ENCODE assay signal across 20 cellular contexts in the genomic region with DNA sequence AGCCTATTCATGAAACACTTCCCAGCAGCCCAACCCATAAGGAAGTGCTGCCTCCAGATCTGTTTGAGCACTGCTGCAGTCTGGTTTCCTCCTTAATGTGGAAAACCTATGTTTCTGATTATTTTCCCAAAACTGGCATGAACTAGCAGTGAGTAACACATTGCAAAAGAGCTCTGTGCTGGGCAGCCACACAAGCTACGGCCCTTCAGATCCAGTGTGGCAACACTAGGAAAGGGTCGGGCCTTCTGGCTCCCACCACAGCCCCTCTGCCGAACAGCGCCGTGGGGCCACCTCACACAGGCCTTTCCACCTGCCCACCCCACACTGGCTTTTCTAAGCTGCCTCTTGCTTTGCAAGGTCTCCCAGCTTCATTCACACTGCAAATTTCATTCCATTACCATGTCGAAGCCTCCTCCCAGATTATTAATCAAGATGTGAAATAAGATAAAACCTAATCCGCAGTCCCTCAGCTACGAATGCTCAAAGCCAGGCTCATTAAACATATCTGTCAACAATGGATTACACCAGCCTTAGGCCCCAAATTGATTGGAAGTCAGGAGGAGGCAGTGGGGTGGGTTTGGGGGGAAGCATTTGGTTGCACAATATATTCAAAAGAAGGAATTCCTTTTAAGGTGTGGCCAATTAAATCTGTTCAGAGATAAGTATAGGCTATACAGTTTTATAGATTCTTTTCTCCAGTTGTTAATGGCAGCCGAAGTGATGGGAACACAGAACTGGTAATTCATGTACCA.
A peak's percentile ranks its signal among the peaks of the same experiment; 100 is the strongest.
DNase-seq lines count a peak whose midpoint lies in the region; ATAC-seq and TF ChIP-seq lines count a peak whose summit lies in the region.
"Had no signal": no experiment of that assay in that cellular context is flagged by ENCODE, and none has a peak within 500 bp of the region (broad histone marks: within the 10 kb centered on the region; RNA-seq: fewer than 3 reads in every experiment).

No MANE protein-coding gene starts in this region.

- H3K36me3 ChIP-seq in hepatocyte (replicated peaks; ENCODE audit: insufficient read depth, low read depth) = no peaks in the 10 kb centered on the region
- H3K36me3 ChIP-seq: adrenal gland, gastrocnemius medialis had no signal

- H3K9me3 Mint-ChIP-seq in stimulated activated memory B cell treated with anti-CD40 and anti-IgM and Interleukin-4, amounts not matched to agents 10 μg/mL and 1 μg/mL and 100 μg/mL, for 72 hours = no peaks in the 10 kb centered on the region
- H3K9me3 Mint-ChIP-seq: activated T-helper 1 cell treated with anti-CD3 and anti-CD28 coated beads, Interleukin-12 subunit alpha, Interleukin-12 subunit beta, Interleukin-2, Interleukin-4 antibody, amounts not matched to agents 30 ng/mL and 10 ng/mL and 1 ng/mL, durations not matched to agents 14 hours and 24 hours and 36 hours; dendritic cell treated with granulocyte-macrophage colony-stimulating factor and Interleukin-4, amounts not matched to agents 40 ng/mL and 50 ng/mL, for 4 days had no signal

- H3K79me2 ChIP-seq in hepatocyte = no peaks in the 10 kb centered on the region

- H3K9me2 ChIP-seq in hepatocyte (replicated peaks; ENCODE audit: insufficient read depth) = no peaks in the 10 kb centered on the region

- H3K27ac ChIP-seq in hepatocyte = no peak overlapping the region
- H3K27ac ChIP-seq: adrenal gland, gastrocnemius medialis, testis had no signal

- no peak overlapping the region for H3K4me2 ChIP-seq in hepatocyte

- TF ChIP-seq CTCF in hepatocyte (IDR thresholded peaks at IDR 0.05; ENCODE audit: poor library complexity) = no peak

- H3K4me1 Mint-ChIP-seq in stimulated activated memory B cell treated with anti-CD40 and anti-IgM and Interleukin-4, amounts not matched to agents 10 μg/mL and 1 μg/mL and 100 μg/mL, for 72 hours = peaks cover 8% of the 10 kb centered on the region
- H3K4me1 Mint-ChIP-seq: CD14-positive monocyte had no signal

- DNase-seq in GM04504 (ENCODE audit: low read depth) = peak; percentile 57
- DNase-seq in amniotic epithelial cell (ENCODE audit: low read depth) = peak; percentile 92
- peak; percentile 25 for DNase-seq in hepatocyte (ENCODE audit: low spot score)
- no peak for DNase-seq in NCI-H2029 treated with DMSO at 0.1 percent for 48 hours (lab: John Stamatoyannopoulos, UW)
- DNase-seq: activated CD4-positive, alpha-beta T cell treated with anti-CD3 and anti-CD28 coated beads, Interleukin-2, amount 50 U/mL, for 4 hours; adrenal gland; gastrocnemius medialis; midbrain; MM.1S; NCI-H2107; NK-92 treated with Interleukin-12 subunit alpha and Interleukin-12 subunit beta, amount 100 ng/mL, for 24 hours; SHP77 treated with DMSO at 0.1 percent for 48 hours; testis had no signal

- peaks cover 3% of the 10 kb centered on the region for H3K27me3 ChIP-seq in hepatocyte
- H3K27me3 ChIP-seq: adrenal gland, gastrocnemius medialis, testis had no signal

- peak; percentile 14 for ATAC-seq in stimulated activated memory B cell treated with anti-CD40 and anti-IgM and Interleukin-4, amounts not matched to agents 10 μg/mL and 1 μg/mL and 100 μg/mL, for 72 hours
- ATAC-seq in HG03175 (IDR thresholded peaks at IDR 0.05; ENCODE audit: unreplicated experiment) = no peak
- no peak for ATAC-seq in HG02852 (IDR thresholded peaks at IDR 0.05; ENCODE audit: unreplicated experiment)
- no peak for ATAC-seq in HG03139 (IDR thresholded peaks at IDR 0.05; ENCODE audit: unreplicated experiment)
- ATAC-seq: gastrocnemius medialis had no signal

- peaks cover 6% of the 10 kb centered on the region for H3K4me1 ChIP-seq in hepatocyte (ENCODE audit: insufficient read depth)
- H3K4me1 ChIP-seq: adrenal gland, gastrocnemius medialis, testis had no signal

- no peak overlapping the region for H3K4me3 Mint-ChIP-seq in stimulated activated memory B cell treated with anti-CD40 and anti-IgM and Interleukin-4, amounts not matched to agents 10 μg/mL and 1 μg/mL and 100 μg/mL, for 72 hours
- H3K4me3 Mint-ChIP-seq: activated T-helper 1 cell treated with anti-CD3 and anti-CD28 coated beads, Interleukin-12 subunit alpha, Interleukin-12 subunit beta, Interleukin-2, Interleukin-4 antibody, amounts not matched to agents 30 ng/mL and 10 ng/mL and 1 ng/mL, durations not matched to agents 14 hours and 24 hours and 36 hours; CD14-positive monocyte; dendritic cell treated with granulocyte-macrophage colony-stimulating factor and Interleukin-4, amounts not matched to agents 40 ng/mL and 50 ng/mL, for 4 days had no signal

- H2AFZ ChIP-seq in hepatocyte = no peak overlapping the region

- H4K20me1 ChIP-seq in hepatocyte (ENCODE audit: insufficient read depth, poor library complexity, severe bottlenecking) = no peaks in the 10 kb centered on the region

- no peaks in the 10 kb centered on the region for H3K36me3 Mint-ChIP-seq in stimulated activated memory B cell treated with anti-CD40 and anti-IgM and Interleukin-4, amounts not matched to agents 10 μg/mL and 1 μg/mL and 100 μg/mL, for 72 hours
- H3K36me3 Mint-ChIP-seq: CD14-positive monocyte had no signal

- H3K4me3 ChIP-seq in hepatocyte = no peak overlapping the region
- H3K4me3 ChIP-seq: adrenal gland, gastrocnemius medialis, testis had no signal

- WGBS in hepatocyte (ENCODE audit: low lambda C conversion rate, missing lambda C conversion rate) = 56% methylated on average over 9 of the region's 9 CpGs

- H3K27me3 Mint-ChIP-seq in stimulated activated memory B cell treated with anti-CD40 and anti-IgM and Interleukin-4, amounts not matched to agents 10 μg/mL and 1 μg/mL and 100 μg/mL, for 72 hours = peaks cover 5% of the 10 kb centered on the region

- no peaks in the 10 kb centered on the region for H3K9me3 ChIP-seq in hepatocyte (ENCODE audit: low read depth)
- H3K9me3 ChIP-seq: adrenal gland, gastrocnemius medialis, testis had no signal

- H3K27ac Mint-ChIP-seq in stimulated activated memory B cell treated with anti-CD40 and anti-IgM and Interleukin-4, amounts not matched to agents 10 μg/mL and 1 μg/mL and 100 μg/mL, for 72 hours = no peak overlapping the region
- H3K27ac Mint-ChIP-seq: activated T-helper 1 cell treated with anti-CD3 and anti-CD28 coated beads, Interleukin-12 subunit alpha, Interleukin-12 subunit beta, Interleukin-2, Interleukin-4 antibody, amounts not matched to agents 30 ng/mL and 10 ng/mL and 1 ng/mL, durations not matched to agents 14 hours and 24 hours and 36 hours; CD14-positive monocyte; dendritic cell treated with granulocyte-macrophage colony-stimulating factor and Interleukin-4, amounts not matched to agents 40 ng/mL and 50 ng/mL, for 4 days had no signal
